ENCODE assay signal across 1 cellular context in the genomic region with DNA sequence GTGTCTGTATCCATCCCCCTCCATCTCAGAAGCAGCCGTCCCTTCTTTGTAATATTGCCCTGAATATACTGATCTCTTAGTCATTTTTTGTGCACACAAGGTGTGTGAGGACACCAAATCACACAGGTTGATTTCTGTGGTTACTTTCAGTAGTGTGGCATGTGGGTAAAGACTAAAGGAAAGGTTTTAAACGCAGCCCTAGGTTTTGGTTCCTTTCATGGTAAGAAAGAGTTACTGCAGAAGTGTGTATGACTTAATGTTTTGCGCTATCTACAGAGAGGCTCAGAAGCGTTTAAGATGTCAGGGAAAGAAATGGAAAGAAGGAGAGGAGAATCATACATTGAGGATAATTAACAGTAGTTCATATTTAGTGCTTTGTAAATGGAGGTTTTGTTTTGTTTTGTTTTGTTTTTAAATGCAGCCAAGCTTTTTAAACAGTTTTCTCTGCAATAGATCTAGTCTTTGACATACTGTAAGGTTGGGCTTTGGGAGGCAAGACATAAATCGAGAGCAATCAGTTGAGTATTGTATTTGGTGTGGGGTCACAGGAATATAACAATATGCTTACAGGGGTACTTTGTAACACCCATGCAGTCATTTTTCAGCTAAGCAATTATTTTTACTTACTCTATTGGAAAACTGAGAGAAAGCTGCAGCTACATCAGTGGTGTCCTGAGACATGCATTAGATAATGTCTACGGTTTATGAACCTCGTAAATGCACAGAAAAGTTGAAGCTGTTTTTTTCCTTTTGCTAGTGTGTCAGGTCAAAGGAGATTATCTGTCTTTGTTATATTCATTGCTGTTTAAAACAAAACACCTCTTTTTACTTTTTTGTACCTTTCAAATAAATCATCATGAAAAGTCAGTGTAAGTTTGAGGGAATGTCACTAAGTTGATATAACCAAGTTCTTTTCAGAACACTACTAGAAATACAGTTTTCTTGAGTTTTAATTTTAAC.
TF ChIP-seq lines count a peak whose summit lies in the region.

No MANE protein-coding gene starts in this region.

TF ChIP-seq in HCT116, 20 proteins besides CTCF, POLR2A, EP300 and RAD21 (continued from another document):
- TF ChIP-seq, protein P1, sequence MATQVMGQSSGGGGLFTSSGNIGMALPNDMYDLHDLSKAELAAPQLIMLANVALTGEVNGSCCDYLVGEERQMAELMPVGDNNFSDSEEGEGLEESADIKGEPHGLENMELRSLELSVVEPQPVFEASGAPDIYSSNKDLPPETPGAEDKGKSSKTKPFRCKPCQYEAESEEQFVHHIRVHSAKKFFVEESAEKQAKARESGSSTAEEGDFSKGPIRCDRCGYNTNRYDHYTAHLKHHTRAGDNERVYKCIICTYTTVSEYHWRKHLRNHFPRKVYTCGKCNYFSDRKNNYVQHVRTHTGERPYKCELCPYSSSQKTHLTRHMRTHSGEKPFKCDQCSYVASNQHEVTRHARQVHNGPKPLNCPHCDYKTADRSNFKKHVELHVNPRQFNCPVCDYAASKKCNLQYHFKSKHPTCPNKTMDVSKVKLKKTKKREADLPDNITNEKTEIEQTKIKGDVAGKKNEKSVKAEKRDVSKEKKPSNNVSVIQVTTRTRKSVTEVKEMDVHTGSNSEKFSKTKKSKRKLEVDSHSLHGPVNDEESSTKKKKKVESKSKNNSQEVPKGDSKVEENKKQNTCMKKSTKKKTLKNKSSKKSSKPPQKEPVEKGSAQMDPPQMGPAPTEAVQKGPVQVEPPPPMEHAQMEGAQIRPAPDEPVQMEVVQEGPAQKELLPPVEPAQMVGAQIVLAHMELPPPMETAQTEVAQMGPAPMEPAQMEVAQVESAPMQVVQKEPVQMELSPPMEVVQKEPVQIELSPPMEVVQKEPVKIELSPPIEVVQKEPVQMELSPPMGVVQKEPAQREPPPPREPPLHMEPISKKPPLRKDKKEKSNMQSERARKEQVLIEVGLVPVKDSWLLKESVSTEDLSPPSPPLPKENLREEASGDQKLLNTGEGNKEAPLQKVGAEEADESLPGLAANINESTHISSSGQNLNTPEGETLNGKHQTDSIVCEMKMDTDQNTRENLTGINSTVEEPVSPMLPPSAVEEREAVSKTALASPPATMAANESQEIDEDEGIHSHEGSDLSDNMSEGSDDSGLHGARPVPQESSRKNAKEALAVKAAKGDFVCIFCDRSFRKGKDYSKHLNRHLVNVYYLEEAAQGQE (IDR thresholded peaks at IDR 0.05; ENCODE audit: low read depth), result no peak
- no peak for TF ChIP-seq TCF7L2 (IDR thresholded peaks at IDR 0.05; ENCODE audit: borderline replicate concordance, extremely low read depth, insufficient read depth, insufficient read length)
- TF ChIP-seq, protein P2, sequence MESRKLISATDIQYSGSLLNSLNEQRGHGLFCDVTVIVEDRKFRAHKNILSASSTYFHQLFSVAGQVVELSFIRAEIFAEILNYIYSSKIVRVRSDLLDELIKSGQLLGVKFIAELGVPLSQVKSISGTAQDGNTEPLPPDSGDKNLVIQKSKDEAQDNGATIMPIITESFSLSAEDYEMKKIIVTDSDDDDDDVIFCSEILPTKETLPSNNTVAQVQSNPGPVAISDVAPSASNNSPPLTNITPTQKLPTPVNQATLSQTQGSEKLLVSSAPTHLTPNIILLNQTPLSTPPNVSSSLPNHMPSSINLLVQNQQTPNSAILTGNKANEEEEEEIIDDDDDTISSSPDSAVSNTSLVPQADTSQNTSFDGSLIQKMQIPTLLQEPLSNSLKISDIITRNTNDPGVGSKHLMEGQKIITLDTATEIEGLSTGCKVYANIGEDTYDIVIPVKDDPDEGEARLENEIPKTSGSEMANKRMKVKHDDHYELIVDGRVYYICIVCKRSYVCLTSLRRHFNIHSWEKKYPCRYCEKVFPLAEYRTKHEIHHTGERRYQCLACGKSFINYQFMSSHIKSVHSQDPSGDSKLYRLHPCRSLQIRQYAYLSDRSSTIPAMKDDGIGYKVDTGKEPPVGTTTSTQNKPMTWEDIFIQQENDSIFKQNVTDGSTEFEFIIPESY (IDR thresholded peaks at IDR 0.05; ENCODE audit: extremely low read depth, insufficient replicate concordance, low read length), result no peak
- TF ChIP-seq, protein P3, sequence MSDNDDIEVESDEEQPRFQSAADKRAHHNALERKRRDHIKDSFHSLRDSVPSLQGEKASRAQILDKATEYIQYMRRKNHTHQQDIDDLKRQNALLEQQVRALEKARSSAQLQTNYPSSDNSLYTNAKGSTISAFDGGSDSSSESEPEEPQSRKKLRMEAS (IDR thresholded peaks at IDR 0.05), result no peak
